ENCODE assay signal across 18 cellular contexts in the genomic region with DNA sequence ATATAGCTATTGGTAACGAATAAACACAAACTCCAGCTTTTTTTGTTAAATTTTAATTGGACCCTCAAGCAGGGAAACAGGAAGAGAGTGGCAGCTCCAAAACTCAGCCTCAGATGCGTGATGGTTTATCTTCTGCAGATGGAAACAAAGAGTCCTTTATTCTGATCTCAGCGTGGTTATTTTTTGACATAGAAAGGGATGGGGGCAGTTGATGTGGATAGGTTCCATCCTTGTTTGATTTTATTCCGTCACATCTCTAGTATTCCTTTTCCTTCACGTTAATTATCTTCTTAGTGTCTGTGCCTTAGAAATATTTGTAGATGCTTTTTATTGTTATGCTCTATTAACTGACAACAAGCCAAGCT.
DNase-seq lines count a peak whose midpoint lies in the region; ATAC-seq and TF ChIP-seq lines count a peak whose summit lies in the region.
"Had no signal": no experiment of that assay in that cellular context is flagged by ENCODE, and none has a peak within 500 bp of the region (broad histone marks: within the 10 kb centered on the region; RNA-seq: fewer than 3 reads in every experiment).

No MANE protein-coding gene starts in this region.

- H3K9me2 ChIP-seq in MM.1S (replicated peaks; ENCODE audit: insufficient read depth, low read length), result no peaks in the 10 kb centered on the region

- H3K79me2 ChIP-seq in neural progenitor cell (ENCODE audit: low read depth), result no peaks in the 10 kb centered on the region
- no peaks in the 10 kb centered on the region for H3K79me2 ChIP-seq in MM.1S (ENCODE audit: low read length)

- H2AFZ ChIP-seq in neural progenitor cell (replicated peaks) (no peak overlapping the region), MM.1S (ENCODE audit: low read length) (no peak overlapping the region)

- no peak overlapping the region for H3K4me3 Mint-ChIP-seq in neural progenitor cell

- no peaks in the 10 kb centered on the region for H3K36me3 ChIP-seq in cardiac muscle cell
- no peaks in the 10 kb centered on the region for H3K36me3 ChIP-seq in neural progenitor cell
- H3K36me3 ChIP-seq in MM.1S (replicated peaks; ENCODE audit: insufficient read depth, low read length), result no peaks in the 10 kb centered on the region

- no peak for ATAC-seq in Right ventricle myocardium inferior
- no peak for ATAC-seq in HG02884 (IDR thresholded peaks at IDR 0.05; ENCODE audit: unreplicated experiment)
- ATAC-seq: HCT116, SK-N-SH treated with all-trans-retinoic acid at 6 μM for 48 hours had no signal

- H3K27me3 ChIP-seq in cardiac muscle cell (no peaks in the 10 kb centered on the region), neural progenitor cell (no peaks in the 10 kb centered on the region), MM.1S (replicated peaks; ENCODE audit: insufficient read depth, low read length) (no peaks in the 10 kb centered on the region)

- intact Hi-C loops in Right ventricle myocardium inferior (cut with DNase I), result no loop called here

- H3K27ac ChIP-seq in cardiac muscle cell (peak overlapping the region; percentile 59), neural progenitor cell (no peak overlapping the region), MM.1S (ENCODE audit: low read length) (no peak overlapping the region)
- H3K27ac ChIP-seq: 22Rv1 had no signal

- H3K36me3 Mint-ChIP-seq in neural progenitor cell, result no peaks in the 10 kb centered on the region

- peaks cover 14% of the 10 kb centered on the region for H3K4me1 Mint-ChIP-seq in neural progenitor cell

- no peak overlapping the region for H3K9ac ChIP-seq in neural progenitor cell
- H3K9ac ChIP-seq in MM.1S (ENCODE audit: low read length), result no peak overlapping the region

- H3F3A ChIP-seq in neural progenitor cell (ENCODE audit: low read depth) (no peaks in the 10 kb centered on the region), MM.1S (ENCODE audit: insufficient read depth, low read length) (no peaks in the 10 kb centered on the region)

- H3K4me3 ChIP-seq in cardiac muscle cell (no peak overlapping the region), neural progenitor cell (no peak overlapping the region), MM.1S (ENCODE audit: low read length) (no peak overlapping the region)

- DNase-seq in cardiac muscle cell (ENCODE audit: low read depth in 1 of 2, low spot score in 1 of 2) (no peak), Right ventricle myocardium inferior (ENCODE audit: missing footprints) (no peak), foreskin melanocyte (peak; percentile 64), neural progenitor cell (ENCODE audit: low spot score) (no peak), MM.1S (no peak), ureter (ENCODE audit: low spot score) (no peak), H4 (ENCODE audit: low spot score) (no peak)
- DNase-seq: ACHN, DMS153, DND-41, NCI-H2029, NCI-H446 treated with DMSO at 0.1 percent for 48 hours, NCI-H526, SIG-M5 had no signal

- no peaks in the 10 kb centered on the region for H3K9me3 Mint-ChIP-seq in neural progenitor cell

- H3K9me3 ChIP-seq in cardiac muscle cell (ENCODE audit: low read depth), result no peaks in the 10 kb centered on the region
- no peaks in the 10 kb centered on the region for H3K9me3 ChIP-seq in neural progenitor cell (ENCODE audit: low read depth)
- H3K9me3 ChIP-seq in MM.1S (replicated peaks; ENCODE audit: insufficient read depth, low read length), result no peaks in the 10 kb centered on the region

- H3K4me1 ChIP-seq in cardiac muscle cell (ENCODE audit: low read depth), result peaks cover 12% of the 10 kb centered on the region
- H3K4me1 ChIP-seq in neural progenitor cell, result no peaks in the 10 kb centered on the region
- H3K4me1 ChIP-seq in MM.1S (ENCODE audit: low read length), result no peaks in the 10 kb centered on the region

- H4K20me1 ChIP-seq in neural progenitor cell (ENCODE audit: low read depth) (no peaks in the 10 kb centered on the region), MM.1S (ENCODE audit: insufficient read depth, low read length) (no peaks in the 10 kb centered on the region)

- H3K27me3 Mint-ChIP-seq in neural progenitor cell (ENCODE audit: insufficient read depth, low read depth), result no peaks in the 10 kb centered on the region

- H3K4me2 ChIP-seq in neural progenitor cell (no peak overlapping the region), MM.1S (ENCODE audit: low read depth, low read length) (no peak overlapping the region)

- no peak for TF ChIP-seq CTCF in cardiac muscle cell (IDR thresholded peaks at IDR 0.05; ENCODE audit: low read depth, low read length)
- TF ChIP-seq CTCF in neural progenitor cell (IDR thresholded peaks at IDR 0.05), result no peak
- no peak for TF ChIP-seq CTCF in MM.1S (IDR thresholded peaks at IDR 0.05; ENCODE audit: low read length)

- H3K27ac Mint-ChIP-seq in neural progenitor cell, result peak overlapping the region; percentile 3
